In the genomic region with DNA sequence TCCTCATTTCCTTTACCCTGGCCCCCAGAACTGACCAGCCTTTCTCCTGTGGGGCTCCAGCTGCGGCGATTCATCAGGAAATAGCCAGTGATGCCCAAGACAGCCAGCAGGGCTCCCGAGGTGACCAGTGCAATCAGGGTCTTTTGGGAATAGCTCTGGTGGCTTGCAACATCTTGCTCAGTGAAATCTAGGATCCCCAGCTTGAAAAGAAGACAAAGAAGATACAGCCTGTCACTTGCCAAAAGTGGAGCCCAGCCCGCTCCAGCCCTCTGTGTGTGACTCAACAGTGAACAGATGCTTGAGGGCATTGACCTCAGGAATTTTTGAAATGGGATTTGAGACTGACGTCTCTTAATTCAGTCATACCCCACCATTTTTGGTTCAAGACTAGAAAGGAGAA, we compare ENCODE assay signal across 15 cellular contexts. TPM values are rescaled to one million over a fixed set of nuclear protein-coding genes. Genes with fewer than 3 reads are reported as not detected.
DNase-seq lines count a peak whose midpoint lies in the region; ATAC-seq and TF ChIP-seq lines count a peak whose summit lies in the region.
"Had no signal": no experiment of that assay in that cellular context is flagged by ENCODE, and none has a peak within 500 bp of the region (broad histone marks: within the 10 kb centered on the region; RNA-seq: fewer than 3 reads in every experiment).

No MANE protein-coding gene starts in this region.

- H3K4me2 ChIP-seq in GM23338 (no peak overlapping the region), mammary epithelial cell (ENCODE audit: insufficient read depth, low read depth, low read length) (no peak overlapping the region)

- H3K9ac ChIP-seq in mammary epithelial cell (ENCODE audit: insufficient read depth, low read length) = no peak overlapping the region

- intact Hi-C loops in mammary epithelial cell (cut with micrococcal nuclease) (loop anchor here (5.0 kb wide), 1 partner anchor 354 kb away; a partner anchor contains a TSS), right cardiac atrium (cut with DNase I) (loop anchor here in 2 of 4 donors (5.0 kb wide), 1 partner anchor 74 kb away; no protein-coding TSS in a partner anchor)

- CTCF ChIA-PET in mammary epithelial cell (lab: Charles Lee; ENCODE audit: low non-redundant PET) = no interaction called here
- CTCF ChIA-PET in activated CD8-positive, alpha-beta memory T cell treated with anti-CD3 and anti-CD28 coated beads, Interleukin-2, amount 10 ng/mL, durations not matched to agents 7 days and 5 days (lab: Charles Lee) = interaction anchor here (6.5 to 9.2 kb wide), 3 partner anchors 8 to 73 kb away, joined by 78 to 284 read pairs (median 235); no protein-coding TSS in a partner anchor

- in situ Hi-C loops in mammary epithelial cell (cut with MboI; ENCODE audit: low sequenced_read_pairs in 2 of 2) = no loop called here

- no peaks in the 10 kb centered on the region for H3K9me3 ChIP-seq in mammary epithelial cell (replicated peaks; ENCODE audit: insufficient read depth, low read length)
- no peaks in the 10 kb centered on the region for H3K9me3 ChIP-seq in right cardiac atrium (ENCODE audit: control insufficient read depth, low read length)
- no peaks in the 10 kb centered on the region for H3K9me3 ChIP-seq in thoracic aorta
- H3K9me3 ChIP-seq: HAP-1 had no signal

- H3K79me2 ChIP-seq in GM23338 (replicated peaks; ENCODE audit: insufficient read depth) = no peaks in the 10 kb centered on the region
- no peaks in the 10 kb centered on the region for H3K79me2 ChIP-seq in mammary epithelial cell (ENCODE audit: insufficient read depth, low read length)

- peaks cover 9% of the 10 kb centered on the region for H3K4me1 Mint-ChIP-seq in GM23338
- H3K4me1 Mint-ChIP-seq in activated CD8-positive, alpha-beta memory T cell treated with anti-CD3 and anti-CD28 coated beads, Interleukin-2, amount 10 ng/mL, durations not matched to agents 7 days and 5 days = peaks cover 18% of the 10 kb centered on the region

- H3K4me1 ChIP-seq in GM23338 (ENCODE audit: insufficient read depth) (0 out of 2 replicates have a peak, but pooled peaks cover 4% of the 10 kb centered on the region), mammary epithelial cell (ENCODE audit: insufficient read depth, low read length) (peaks cover 21% of the 10 kb centered on the region), right cardiac atrium (ENCODE audit: control insufficient read depth, insufficient read depth, low read length) (peaks cover 26% of the 10 kb centered on the region), thoracic aorta (ENCODE audit: control insufficient read depth in 1 of 2, low read depth in 2 of 2) (peaks cover 29 to 50% of the 10 kb centered on the region in 2 donors)
- H3K4me1 ChIP-seq: HAP-1 had no signal

- no peaks in the 10 kb centered on the region for H3K9me2 ChIP-seq in GM23338 (ENCODE audit: insufficient read depth)

- H3K36me3 Mint-ChIP-seq in GM23338 (ENCODE audit: low read depth) = no peaks in the 10 kb centered on the region
- no peaks in the 10 kb centered on the region for H3K36me3 Mint-ChIP-seq in activated CD8-positive, alpha-beta memory T cell treated with anti-CD3 and anti-CD28 coated beads, Interleukin-2, amount 10 ng/mL, durations not matched to agents 7 days and 5 days
- H3K36me3 Mint-ChIP-seq: naive B cell had no signal

- TF ChIP-seq CTCF in GM23338 (conservative IDR thresholded peaks at IDR 0.05; ENCODE audit: low read depth in 2 of 2) (0 out of 4 replicates have a peak, but pooled peaks of 1 of the 2 experiments have one; percentile 22), mammary epithelial cell (conservative IDR thresholded peaks at IDR 0.05 in 1 of 2, IDR thresholded peaks at IDR 0.05 in 1 of 2; ENCODE audit: extremely low read depth in 1 of 2, insufficient read depth in 1 of 2, low read depth in 1 of 2, low read length in 2 of 2) (no peak), thoracic aorta (IDR thresholded peaks at IDR 0.05) (no peak)

- WGBS in mammary epithelial cell (ENCODE audit: low coverage, missing lambda C conversion rate) = 61% methylated on average over 5 of the region's 5 CpGs
- WGBS in right cardiac atrium = 40% methylated on average over 5 of the region's 5 CpGs

- ATAC-seq in GM23338 (peak; percentile 24; the same call in 1 of the 3 replicates), right cardiac atrium (no peak), thoracic aorta (ENCODE audit: insufficient number of reproducible peaks, low FRiP score, low read depth) (no peak), HG02642 (IDR thresholded peaks at IDR 0.05; ENCODE audit: poor library complexity, unreplicated experiment) (no peak), GM19324 (IDR thresholded peaks at IDR 0.05; ENCODE audit: low FRiP score, unreplicated experiment) (no peak)
- ATAC-seq in activated CD8-positive, alpha-beta memory T cell treated with anti-CD3 and anti-CD28 coated beads, Interleukin-2, amount 10 ng/mL, durations not matched to agents 7 days and 5 days = no peak

- DNase-seq in GM23338 (ENCODE audit: low spot score) = no peak
- DNase-seq in mammary epithelial cell = peak; percentile 29
- DNase-seq in right cardiac atrium = peak; percentile 44 to 68 (median 57)
- DNase-seq in thoracic aorta (ENCODE audit: low spot score) = no peak
- DNase-seq in NCI-H2227 (lab: John Stamatoyannopoulos, UW; ENCODE audit: unreplicated experiment) = no peak
- no peak for DNase-seq in activated CD8-positive, alpha-beta memory T cell treated with anti-CD3 and anti-CD28 coated beads, Interleukin-2, amount 10 ng/mL, durations not matched to agents 7 days and 5 days
- DNase-seq: activated CD8-positive, alpha-beta memory T cell treated with anti-CD3 and anti-CD28 coated beads, Interleukin-2, amount 50 U/mL, for 4 hours; hippocampal formation; naive B cell; NCI-H1092 treated with DMSO at 0.1 percent for 48 hours; stimulated activated CD4-positive, alpha-beta T cell treated with anti-CD3 and anti-CD28 coated beads, Interleukin-1b, Interleukin-23, amount 100 ng/mL, for 48 hours had no signal

- no peak overlapping the region for H3K4me3 Mint-ChIP-seq in GM23338
- H3K4me3 Mint-ChIP-seq in activated CD8-positive, alpha-beta memory T cell treated with anti-CD3 and anti-CD28 coated beads, Interleukin-2, amount 10 ng/mL, durations not matched to agents 7 days and 5 days = no peak overlapping the region
- H3K4me3 Mint-ChIP-seq: central memory CD8-positive, alpha-beta T cell; naive B cell had no signal

- H3K9me3 Mint-ChIP-seq in GM23338 = no peaks in the 10 kb centered on the region
- no peaks in the 10 kb centered on the region for H3K9me3 Mint-ChIP-seq in activated CD8-positive, alpha-beta memory T cell treated with anti-CD3 and anti-CD28 coated beads, Interleukin-2, amount 10 ng/mL, durations not matched to agents 7 days and 5 days (ENCODE audit: low read depth)
- H3K9me3 Mint-ChIP-seq: central memory CD8-positive, alpha-beta T cell; naive B cell had no signal

- H3K27me3 ChIP-seq in GM23338 (ENCODE audit: insufficient read depth) (no peaks in the 10 kb centered on the region), mammary epithelial cell (ENCODE audit: insufficient read depth, low read length) (no peaks in the 10 kb centered on the region), right cardiac atrium (ENCODE audit: control insufficient read depth, insufficient read depth) (no peaks in the 10 kb centered on the region), thoracic aorta (replicated peaks; ENCODE audit: insufficient read depth) (no peaks in the 10 kb centered on the region)

- H3K36me3 ChIP-seq in GM23338 (ENCODE audit: insufficient read depth) (no peaks in the 10 kb centered on the region), mammary epithelial cell (ENCODE audit: insufficient read depth, low read length) (no peaks in the 10 kb centered on the region), thoracic aorta (no peaks in the 10 kb centered on the region)
- H3K36me3 ChIP-seq: HAP-1 had no signal

- no TSS peak for BruUV-seq in mammary epithelial cell (replicated peaks; lab: Mats Ljungman, UMichigan)

- dilution Hi-C loops in mammary epithelial cell (cut with HindIII; ENCODE audit: low sequenced_read_pairs) = no loop called here

- H3K27me3 Mint-ChIP-seq in GM23338 (ENCODE audit: insufficient read depth, low read depth, poor library complexity) = peaks cover 10% of the 10 kb centered on the region
- H3K27me3 Mint-ChIP-seq in activated CD8-positive, alpha-beta memory T cell treated with anti-CD3 and anti-CD28 coated beads, Interleukin-2, amount 10 ng/mL, durations not matched to agents 7 days and 5 days = peaks cover 6% of the 10 kb centered on the region

- H3K27ac Mint-ChIP-seq in GM23338 = no peak overlapping the region
- H3K27ac Mint-ChIP-seq in activated CD8-positive, alpha-beta memory T cell treated with anti-CD3 and anti-CD28 coated beads, Interleukin-2, amount 10 ng/mL, durations not matched to agents 7 days and 5 days = no peak overlapping the region

- H2AFZ ChIP-seq in GM23338 (no peak overlapping the region), mammary epithelial cell (ENCODE audit: low read depth, low read length) (no peak overlapping the region)

- H4K20me1 ChIP-seq in GM23338 (replicated peaks; ENCODE audit: insufficient read depth) (no peaks in the 10 kb centered on the region), mammary epithelial cell (ENCODE audit: insufficient read depth, low read length) (no peaks in the 10 kb centered on the region)

- H3K27ac ChIP-seq in GM23338 (ENCODE audit: low read depth) (no peak overlapping the region), mammary epithelial cell (ENCODE audit: insufficient read depth, low read depth, low read length) (no peak overlapping the region), right cardiac atrium (ENCODE audit: low read length) (peak overlapping the region; percentile 80), thoracic aorta (peak overlapping the region; percentile 86 to 94)

- H3K4me3 ChIP-seq in GM23338 (no peak overlapping the region), mammary epithelial cell (replicated peaks in 1 of 3; ENCODE audit: insufficient read depth in 1 of 3, low read depth in 2 of 3, low read length in 3 of 3) (no peak overlapping the region), right cardiac atrium (ENCODE audit: low read length) (no peak overlapping the region), thoracic aorta (no peak overlapping the region)
- H3K4me3 ChIP-seq: HAP-1 had no signal

- H3F3A ChIP-seq in GM23338 (replicated peaks; ENCODE audit: low read depth) = no peaks in the 10 kb centered on the region

TF ChIP-seq in GM23338, 12 proteins besides CTCF, POLR2A, EP300 and RAD21 (continues in another document):
- no peak for TF ChIP-seq NANOG (IDR thresholded peaks at IDR 0.05; ENCODE audit: borderline replicate concordance)

RNA-seq across cellular contexts. Expression of a gene that starts 22.3 kb away (rescaled TPM):
- total RNA-seq in GM23338 (2014; rRNA removed; shearing (Covaris generic)) = 0.07 and 0.23 TPM in 2 replicates
- polyA plus RNA-seq in GM23338 (2016; fragmentation: Nextera tagmentation; extraction: Ambion mirVana) = 0.09 and 0.18 TPM in 2 replicates
- not detected for total RNA-seq in mammary epithelial cell
- 0.02 TPM for polyA plus RNA-seq in mammary epithelial cell
- not detected for polyA minus RNA-seq in mammary epithelial cell
- total RNA-seq in right cardiac atrium = 100 to 1,000 TPM in 3 of 4 donors, 10 to 100 TPM in 1; 81.8 to 170 (median 123) TPM
- 87.4 TPM for polyA plus RNA-seq in right cardiac atrium
- total RNA-seq in thoracic aorta = 10 to 100 TPM; 67.8 to 77.3 TPM
- total RNA-seq in activated CD8-positive, alpha-beta memory T cell treated with anti-CD3 and anti-CD28 coated beads, Interleukin-2, amount 10 ng/mL, durations not matched to agents 7 days and 5 days = under 1 TPM; 0.02 to 0.06 TPM

Comparison
In these comparisons a context has a peak if more than half of its experiments do, and no peak if none do; other contexts are left out.
1. DNase-seq: peak in mammary epithelial cell (single experiment) and right cardiac atrium (3 of 3); none in GM23338 (single experiment), thoracic aorta (single experiment), NCI-H2227 (single experiment) and activated CD8-positive, alpha-beta memory T cell treated with anti-CD3 and anti-CD28 coated beads, Interleukin-2, amount 10 ng/mL, durations not matched to agents 7 days and 5 days (single experiment).
2. H3K27ac ChIP-seq: peak in right cardiac atrium (single experiment) and thoracic aorta (2 of 2); none in GM23338 (single experiment) and mammary epithelial cell (single experiment).
3. RNA of a gene that starts 22.3 kb away (total RNA-seq): 81.8 to 170 TPM in right cardiac atrium and 67.8 to 77.3 TPM in thoracic aorta; not detected in mammary epithelial cell, 0.07 to 0.23 TPM in GM23338 and 0.02 to 0.06 TPM in activated CD8-positive, alpha-beta memory T cell treated with anti-CD3 and anti-CD28 coated beads, Interleukin-2, amount 10 ng/mL, durations not matched to agents 7 days and 5 days; every median in the first group is over 10 times any median in the second.